ENCODE assay signal across 8 cellular contexts in the genomic region with DNA sequence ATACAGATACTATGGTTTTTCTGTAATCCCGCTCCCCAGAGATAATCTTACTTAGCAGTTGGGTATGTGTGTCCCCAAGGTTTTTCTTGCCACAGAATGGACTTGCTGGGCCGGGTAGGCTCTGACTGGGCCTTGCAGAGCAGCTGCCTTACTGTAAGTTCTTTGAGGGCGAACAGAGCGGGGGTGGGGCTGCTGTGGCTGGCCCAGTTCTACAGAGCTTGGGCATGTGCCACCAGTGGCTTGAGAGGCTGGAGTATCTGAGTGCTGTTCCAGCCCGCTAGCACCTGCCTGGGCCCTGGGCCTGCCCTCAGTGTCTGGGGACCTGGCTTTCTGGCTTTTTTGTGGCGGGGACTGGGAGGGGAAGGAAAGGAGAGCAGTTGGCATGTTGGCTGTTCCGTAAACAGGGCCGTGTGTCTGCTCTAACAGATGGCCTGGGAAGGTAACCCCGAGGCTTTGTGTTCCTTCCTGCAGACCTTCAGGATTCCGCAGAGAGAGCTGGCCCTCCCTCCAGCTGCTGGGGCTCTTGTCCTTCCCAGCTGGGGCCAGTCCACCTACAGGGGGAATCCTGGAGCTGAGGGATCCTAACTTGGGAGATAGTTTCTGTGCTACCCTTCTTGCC. TPM values are rescaled to one million over a fixed set of nuclear protein-coding genes. Genes with fewer than 3 reads are reported as not detected.
"Had no signal": no experiment of that assay in that cellular context is flagged by ENCODE, and none has a peak within 500 bp of the region (broad histone marks: within the 10 kb centered on the region; RNA-seq: fewer than 3 reads in every experiment).

No MANE protein-coding gene starts in this region.

RNA-seq across cellular contexts. Expression of a gene that starts 56.6 kb away (rescaled TPM):
- total RNA-seq: left ventricle myocardium inferior, mammary epithelial cell, skeletal muscle tissue, smooth muscle cell, tibial nerve, vagina had no signal
- polyA plus RNA-seq: keratinocyte, right cardiac atrium had no signal
